Comparison of ENCODE assay signal across 8 cellular contexts in the genomic region with DNA sequence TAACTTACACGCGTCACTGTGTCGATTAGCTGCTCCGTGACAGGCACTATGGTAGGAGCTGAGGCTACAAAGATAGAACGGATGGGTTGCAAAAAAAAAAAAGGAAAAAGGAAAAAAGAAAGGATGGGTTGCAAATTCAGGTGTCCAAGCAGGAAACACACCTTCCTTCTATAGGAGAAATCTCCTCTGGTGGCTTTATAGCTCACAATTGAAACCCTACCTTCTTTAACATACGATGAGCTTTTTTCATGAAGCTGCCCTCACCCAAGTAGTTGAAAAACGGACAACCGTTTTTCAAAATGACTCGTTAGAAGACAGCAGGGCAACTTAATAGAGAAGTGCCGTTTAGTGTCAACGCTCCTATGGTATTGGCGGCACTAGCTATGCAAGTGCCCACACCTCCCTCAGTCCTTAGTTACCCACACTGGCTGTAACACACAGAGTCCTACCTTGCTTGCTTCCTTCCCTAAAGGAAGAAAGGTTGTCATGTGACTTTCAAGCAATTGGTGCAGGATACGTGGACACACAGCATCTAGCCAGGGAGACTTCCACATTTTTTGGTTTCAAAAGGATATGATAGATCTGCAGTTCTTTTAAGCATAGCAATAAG. TPM values are rescaled to one million over a fixed set of nuclear protein-coding genes. Genes with fewer than 3 reads are reported as not detected.
DNase-seq lines count a peak whose midpoint lies in the region; ATAC-seq, FAIRE-seq and TF ChIP-seq lines count a peak whose summit lies in the region.

No MANE protein-coding gene starts in this region.

- RAD21 ChIA-PET in GM12878 (lab: Charles Lee; ENCODE audit: unreplicated experiment): interaction anchor here (0.6 to 2.0 kb wide), 7 partner anchors 15 to 532 kb away, joined by 3 to 6 read pairs (median 3); a partner anchor contains a TSS

- no peak for TF ChIP-seq CTCF in GM12878 (IDR thresholded peaks at IDR 0.05 in 2 of 3, conservative IDR thresholded peaks at IDR 0.05 in 1 of 3; ENCODE audit: control insufficient read depth in 2 of 3, extremely low read depth in 1 of 3, insufficient read depth in 1 of 3, low read depth in 3 of 3, low read length in 3 of 3)

- POLR2A ChIA-PET in GM12878 (lab: Charles Lee): interaction anchor here (0.5 to 1.8 kb wide), 8 partner anchors 9 to 636 kb away, joined by 3 to 12 read pairs (median 3); a partner anchor contains a TSS

- H3K4me1 ChIP-seq in GM12878 (ENCODE audit: control insufficient read depth, insufficient read depth, low read length): no peaks in the 10 kb centered on the region

- FAIRE-seq in GM12878 (lab: Jason Lieb, UNC): no peak

- no peaks in the 10 kb centered on the region for H4K20me1 ChIP-seq in GM12878 (ENCODE audit: control insufficient read depth, insufficient read depth)

- H3K27me3 ChIP-seq in GM12878 (replicated peaks in 1 of 2; ENCODE audit: control insufficient read depth in 2 of 2, insufficient read depth in 2 of 2, low read length in 1 of 2): no peaks in the 10 kb centered on the region

- peak overlapping the region; percentile 96 for H3K4me2 ChIP-seq in GM12878 (ENCODE audit: control insufficient read depth, insufficient read depth)

- no peak for TF ChIP-seq RAD21 in GM12878 (IDR thresholded peaks at IDR 0.05; ENCODE audit: insufficient read depth, low read depth, low read length)

- H2AFZ ChIP-seq in GM12878 (ENCODE audit: control insufficient read depth, low read depth, low read length): peak overlapping the region; percentile 97

- H3K9me3 ChIP-seq in GM12878 (replicated peaks; ENCODE audit: control insufficient read depth, insufficient read depth, low read length): no peaks in the 10 kb centered on the region; the same call in 2 of the 3 replicates
- H3K9me3 ChIP-seq in iPS-18c (ENCODE audit: control insufficient read depth, insufficient read depth, low read length): no peaks in the 10 kb centered on the region

- intact Hi-C loops in GM12878 (cut with micrococcal nuclease; ENCODE audit: unreplicated experiment): loop anchor here (5.0 kb wide), 2 partner anchors 67 to 528 kb away; a partner anchor contains a TSS

- WGBS in GM12878 (ENCODE audit: insufficient coverage, insufficient replicate concordance, low lambda C conversion rate, missing lambda C conversion rate): under 1% methylated on average over 12 of the region's 13 CpGs

- H3K36me3 ChIP-seq in GM12878 (ENCODE audit: control insufficient read depth in 2 of 2, insufficient read depth in 2 of 2, low read length in 1 of 2): no peaks in the 10 kb centered on the region

- in situ Hi-C loops in GM12878 (cut with MboI): no loop called here

- TF ChIP-seq POLR2A in GM12878 (IDR thresholded peaks at IDR 0.05; ENCODE audit: low read depth, low read length): no peak

- H3K79me2 ChIP-seq in GM12878 (ENCODE audit: control insufficient read depth, insufficient read depth, low read length): peaks cover 52% of the 10 kb centered on the region

- no peak for TF ChIP-seq EP300 in GM12878 (IDR thresholded peaks at IDR 0.05; ENCODE audit: borderline replicate concordance in 1 of 2, control insufficient read depth in 1 of 2, low read depth in 2 of 2, low read length in 2 of 2)

- DNase-seq in stimulated activated CD4-positive, alpha-beta T cell treated with anti-CD3 and anti-CD28 coated beads, Interleukin-15, amount 100 ng/mL, for 24 hours: peak; percentile 22
- no peak for DNase-seq in stimulated activated CD4-positive, alpha-beta T cell treated with anti-CD3 and anti-CD28 coated beads, Interleukin-4, amount 100 ng/mL, for 4 hours
- peak; percentile 31 for DNase-seq in NOMO-1 treated with dmso at 0.1 percent for 144 hours (lab: John Stamatoyannopoulos, UW; ENCODE audit: unreplicated experiment)
- DNase-seq in GM12878 (ENCODE audit: low read depth, low spot score): peak; percentile 25
- DNase-seq in skeletal muscle cell (ENCODE audit: low read depth): peak; percentile 5

- H3K27ac ChIP-seq in GM12878 (ENCODE audit: control insufficient read depth, insufficient read depth): peak overlapping the region; percentile 99

- CTCF ChIA-PET in GM12878 (lab: Yijun Ruan, JAX): interaction anchor here (0.6 to 2.2 kb wide), 6 partner anchors 13 to 664 kb away, joined by 3 to 12 read pairs (median 4); a partner anchor contains a TSS

- H3K4me3 ChIP-seq in GM12878 (peak overlapping the region; percentile 82), iPS-18c (ENCODE audit: insufficient read depth, low read depth, low read length) (peak overlapping the region; percentile 82), skeletal muscle cell (ENCODE audit: low read depth, low read length) (peak overlapping the region; percentile 85)

- TSS peak; percentile 87 for BruUV-seq in GM12878 (replicated peaks; lab: Mats Ljungman, UMichigan)

- SMC1A ChIA-PET in GM12878 (lab: Charles Lee; ENCODE audit: uncharacterized antibody, unreplicated experiment): interaction anchor here (0.9 to 1.4 kb wide), 9 partner anchors 9 to 650 kb away, joined by 3 to 7 read pairs (median 3); no protein-coding TSS in a partner anchor

- peak; percentile 70 for ATAC-seq in HG03139 (IDR thresholded peaks at IDR 0.05; ENCODE audit: unreplicated experiment)
- ATAC-seq in GM12878: peak; percentile 54
- ATAC-seq in HG02571 (IDR thresholded peaks at IDR 0.05; ENCODE audit: unreplicated experiment): no peak

- peak overlapping the region; percentile 100 for H3K9ac ChIP-seq in GM12878 (ENCODE audit: control insufficient read depth, insufficient read depth, low read length)

TF ChIP-seq in GM12878, 131 proteins besides CTCF, POLR2A, EP300 and RAD21:
- no peak for TF ChIP-seq MYB (IDR thresholded peaks at IDR 0.05; ENCODE audit: borderline replicate concordance, low read depth, low read length)
- no peak for TF ChIP-seq MYC (IDR thresholded peaks at IDR 0.05; ENCODE audit: insufficient read depth, insufficient read length, insufficient replicate concordance, low read length, severe bottlenecking)
- TF ChIP-seq, protein P1, sequence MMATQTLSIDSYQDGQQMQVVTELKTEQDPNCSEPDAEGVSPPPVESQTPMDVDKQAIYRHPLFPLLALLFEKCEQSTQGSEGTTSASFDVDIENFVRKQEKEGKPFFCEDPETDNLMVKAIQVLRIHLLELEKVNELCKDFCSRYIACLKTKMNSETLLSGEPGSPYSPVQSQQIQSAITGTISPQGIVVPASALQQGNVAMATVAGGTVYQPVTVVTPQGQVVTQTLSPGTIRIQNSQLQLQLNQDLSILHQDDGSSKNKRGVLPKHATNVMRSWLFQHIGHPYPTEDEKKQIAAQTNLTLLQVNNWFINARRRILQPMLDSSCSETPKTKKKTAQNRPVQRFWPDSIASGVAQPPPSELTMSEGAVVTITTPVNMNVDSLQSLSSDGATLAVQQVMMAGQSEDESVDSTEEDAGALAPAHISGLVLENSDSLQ (IDR thresholded peaks at IDR 0.05): peak; percentile 73
- peak; percentile 42; the same call in 1 of the 2 replicates for TF ChIP-seq ATF7 (IDR thresholded peaks at IDR 0.05; ENCODE audit: low read depth)
- TF ChIP-seq HDAC6 (IDR thresholded peaks at IDR 0.05; ENCODE audit: unreplicated experiment): peak; percentile 13
- no peak for TF ChIP-seq NBN (IDR thresholded peaks at IDR 0.05)
- no peak for TF ChIP-seq RUNX3 (IDR thresholded peaks at IDR 0.05; ENCODE audit: low read length)
- peak; percentile 37; the same call in 1 of the 2 replicates for TF ChIP-seq RAD51 (IDR thresholded peaks at IDR 0.05)

RNA-seq across cellular contexts. Expression of a gene that starts 0.7 kb away (rescaled TPM):
- 66.2 and 80.1 TPM in 2 replicates for total RNA-seq in GM12878 (2013; cell fraction: nucleolus; rRNA removed)
- total RNA-seq in GM12878 (2014; rRNA removed) (12.8 and 17.2 TPM in 2 replicates), GM12878 (2014; rRNA removed; fragmentation: Illumina TruSeq; extraction: Trizol) (21.8 and 22.3 TPM in 2 replicates), GM12878 (2021) (30.5 and 33.7 TPM in 2 replicates)
- 3.8 TPM for polyA plus RNA-seq in GM12878 (2011; ENCODE audit: low read depth)
- polyA plus RNA-seq in GM12878 (2011; rRNA removed) (17.5 and 23.4 TPM in 2 replicates), GM12878 (2014; fragmentation: Illumina TruSeq; extraction: Trizol) (14.8 and 18.8 TPM in 2 replicates), GM12878 (2014; fragmentation: Nextera tagmentation; extraction: Ambion mirVana) (10 to 100 TPM in 1 of 2 experiments, 1 to 10 TPM in 1; 7.1 to 32.0 TPM), GM12878 (2014; rRNA removed) (5.2 and 5.3 TPM in 2 replicates), GM12878 (2016; fragmentation: Nextera tagmentation; extraction: Ambion mirVana) (10 to 100 TPM; 43.1 to 46.1 TPM)
- polyA plus RNA-seq in GM12878 (2011; cell fraction: cytosol; rRNA removed): 6.3 and 7.0 TPM in 2 replicates
- polyA plus RNA-seq in GM12878 (2011; cell fraction: nucleus; rRNA removed): 10.2 and 16.4 TPM in 2 replicates
- 9.4 and 10.4 TPM in 2 replicates for polyA plus RNA-seq in GM12878 (2012)
- 63.1 and 64.3 TPM in 2 replicates for polyA minus RNA-seq in GM12878 (2011; rRNA and poly(A)+ RNA removed)
- polyA minus RNA-seq in GM12878 (2011; cell fraction: cytosol; rRNA and poly(A)+ RNA removed): 11.3 and 19.6 TPM in 2 replicates
- polyA minus RNA-seq in GM12878 (2011; cell fraction: nucleus; rRNA and poly(A)+ RNA removed): 29.5 and 41.3 TPM in 2 replicates

Comparison
In these comparisons a context has a peak if more than half of its experiments do, and no peak if none do; other contexts are left out.
1. DNase-seq: peak in stimulated activated CD4-positive, alpha-beta T cell treated with anti-CD3 and anti-CD28 coated beads, Interleukin-15, amount 100 ng/mL, for 24 hours (single experiment), NOMO-1 treated with dmso at 0.1 percent for 144 hours (single experiment), GM12878 (single experiment) and skeletal muscle cell (single experiment); none in stimulated activated CD4-positive, alpha-beta T cell treated with anti-CD3 and anti-CD28 coated beads, Interleukin-4, amount 100 ng/mL, for 4 hours (0 of 2).
2. Peak in every context shown above with its lines, with median percentiles within 50 percentile points of each other: H3K4me3 ChIP-seq.